12 cellular contexts compared by ENCODE assay signal in the genomic region with DNA sequence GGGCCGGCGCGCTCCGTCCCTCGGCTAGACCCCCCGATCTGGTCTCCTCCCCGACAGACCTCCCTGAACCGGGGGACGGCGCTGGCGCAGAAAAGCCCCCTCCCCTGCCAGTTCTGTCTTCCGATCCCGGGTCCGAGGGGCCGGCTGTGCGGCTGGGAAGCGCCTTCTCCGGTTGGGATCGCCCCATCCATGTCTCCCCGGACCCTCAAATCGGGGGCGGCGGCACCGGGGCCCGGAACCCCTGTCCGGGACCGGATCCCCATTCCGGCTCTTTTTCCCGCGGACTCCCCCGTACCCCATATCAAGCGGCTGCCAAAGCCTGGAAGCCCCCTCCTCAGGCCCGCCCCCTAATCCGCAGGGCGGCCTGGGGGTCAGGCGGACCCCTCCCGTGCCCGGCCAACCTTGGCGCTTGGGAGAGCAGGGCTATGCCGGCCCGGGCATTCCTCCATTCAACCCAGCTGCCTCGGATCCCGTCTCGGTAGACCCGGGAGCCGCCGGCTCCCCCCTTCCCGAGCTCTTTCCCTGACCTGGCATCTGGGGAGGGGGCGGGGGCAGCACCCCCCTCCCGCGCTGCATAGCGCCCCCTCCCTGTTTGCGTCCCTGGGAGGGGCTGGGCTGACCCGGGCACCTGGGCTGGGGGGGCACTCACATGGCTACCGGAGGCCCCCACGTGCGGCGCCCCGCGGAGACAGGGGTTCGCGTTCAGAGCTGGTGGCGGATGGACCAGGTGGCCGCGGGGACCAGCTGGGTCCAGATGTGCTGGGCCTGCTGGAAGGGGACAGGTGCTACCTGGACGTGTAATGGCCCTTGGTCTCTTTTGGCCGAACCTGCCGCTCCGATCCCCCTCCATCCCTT. TPM values are rescaled to one million over a fixed set of nuclear protein-coding genes. Genes with fewer than 3 reads are reported as not detected.
DNase-seq lines count a peak whose midpoint lies in the region; ATAC-seq and TF ChIP-seq lines count a peak whose summit lies in the region.
"Had no signal": no experiment of that assay in that cellular context is flagged by ENCODE, and none has a peak within 500 bp of the region (broad histone marks: within the 10 kb centered on the region; RNA-seq: fewer than 3 reads in every experiment).

No MANE protein-coding gene starts in this region.

- H3K4me2 ChIP-seq in SK-N-SH, result peak overlapping the region; percentile 60; the same call in 1 of the 2 replicates

- H3F3A ChIP-seq in SK-N-SH (replicated peaks; ENCODE audit: insufficient read depth), result no peaks in the 10 kb centered on the region

- H3K36me3 ChIP-seq in SK-N-SH (replicated peaks in 1 of 2; ENCODE audit: control insufficient read depth in 1 of 2, insufficient read depth in 2 of 2, low read length in 1 of 2), result no peaks in the 10 kb centered on the region
- H3K36me3 ChIP-seq in iPS-15b (ENCODE audit: control insufficient read depth, insufficient read depth, low read length), result no peaks in the 10 kb centered on the region
- H3K36me3 ChIP-seq in gastrocnemius medialis, result no peaks in the 10 kb centered on the region

- no peak overlapping the region for H3K9ac ChIP-seq in SK-N-SH
- no peak overlapping the region for H3K9ac ChIP-seq in iPS-15b (ENCODE audit: low read depth, low read length)

- DNase-seq in SK-N-SH, result peak; percentile 76
- DNase-seq in T-cell, result no peak
- DNase-seq in gastrocnemius medialis, result no peak
- no peak for DNase-seq in anterior cingulate cortex (lab: John Stamatoyannopoulos, UW)
- DNase-seq in pons (ENCODE audit: low spot score), result no peak
- DNase-seq: activated effector memory CD4-positive, alpha-beta T cell treated with Interleukin-2 at 50 U/mL for 16 hours; effector CD8-positive, alpha-beta T cell; immature natural killer cell had no signal

- no peak for TF ChIP-seq POLR2A in gastrocnemius medialis (IDR thresholded peaks at IDR 0.05)

- no peaks in the 10 kb centered on the region for H3K9me3 Mint-ChIP-seq in T-cell
- H3K9me3 Mint-ChIP-seq: immature natural killer cell; T-helper 1 cell treated with Interleukin-12 subunit alpha and Interleukin-12 subunit beta and Interleukin-4 antibody, amounts not matched to agents 30 μg/mL and 1 μg/mL, for 36 hours had no signal

- H2AFZ ChIP-seq in SK-N-SH (ENCODE audit: low read depth), result no peak overlapping the region

- TF ChIP-seq RAD21 in SK-N-SH (IDR thresholded peaks at IDR 0.05; ENCODE audit: low read length), result no peak

- TF ChIP-seq CTCF in SK-N-SH (IDR thresholded peaks at IDR 0.05) (no peak), gastrocnemius medialis (IDR thresholded peaks at IDR 0.05 in 4 of 5, conservative IDR thresholded peaks at IDR 0.05 in 1 of 5) (no peak)

- WGBS in SK-N-SH (ENCODE audit: low lambda C conversion rate), result 8% methylated on average over 33 of the region's 69 CpGs

- H3K27me3 ChIP-seq in SK-N-SH (ENCODE audit: insufficient read depth) (peaks cover 54% of the 10 kb centered on the region), iPS-15b (ENCODE audit: control insufficient read depth, insufficient read depth, low read length) (peaks cover 27% of the 10 kb centered on the region), gastrocnemius medialis (peaks cover 68 to 74% (median 68%) of the 10 kb centered on the region in 3 donors)

- H3K27ac ChIP-seq in SK-N-SH (ENCODE audit: low read depth in 2 of 2, low read length in 1 of 2) (no peak overlapping the region; a peak in 1 of 4 replicates), gastrocnemius medialis (no peak overlapping the region)

- POLR2A ChIA-PET in SK-N-SH (lab: Yijun Ruan, JAX) (no interaction called here), T-cell (lab: Charles Lee) (no interaction called here)

- H3K4me3 Mint-ChIP-seq in T-cell, result peak overlapping the region; percentile 39 to 54 (median 43)
- H3K4me3 Mint-ChIP-seq: T-helper 1 cell treated with Interleukin-12 subunit alpha and Interleukin-12 subunit beta and Interleukin-4 antibody, amounts not matched to agents 30 μg/mL and 1 μg/mL, for 36 hours had no signal

- no peaks in the 10 kb centered on the region for H3K79me2 ChIP-seq in SK-N-SH (ENCODE audit: insufficient read depth)

- intact Hi-C loops in gastrocnemius medialis (cut with DNase I; ENCODE audit: low total_unique reads), result no loop called here

- TF ChIP-seq EP300 in SK-N-SH (IDR thresholded peaks at IDR 0.05; ENCODE audit: borderline replicate concordance in 1 of 2, low read depth in 1 of 2, low read length in 1 of 2), result no peak

- no peak overlapping the region for H3K27ac Mint-ChIP-seq in T-cell
- H3K27ac Mint-ChIP-seq: immature natural killer cell; T-helper 1 cell treated with Interleukin-12 subunit alpha and Interleukin-12 subunit beta and Interleukin-4 antibody, amounts not matched to agents 30 μg/mL and 1 μg/mL, for 36 hours had no signal

- ATAC-seq in SK-N-SH treated with all-trans-retinoic acid at 6 μM for 48 hours (no peak), T-cell (replicated peaks in 1 of 4) (no peak), gastrocnemius medialis (no peak), HG02623 (IDR thresholded peaks at IDR 0.05; ENCODE audit: unreplicated experiment) (no peak)

- H3K27me3 Mint-ChIP-seq in T-cell, result peaks cover 66 to 73% of the 10 kb centered on the region in 2 donors

- no peaks in the 10 kb centered on the region for H3K36me3 Mint-ChIP-seq in T-cell
- H3K36me3 Mint-ChIP-seq: immature natural killer cell had no signal

- in situ Hi-C loops in gastrocnemius medialis (cut with MboI; ENCODE audit: low sequenced_read_pairs in 4 of 4), result no loop called here

- H3K9me3 ChIP-seq in SK-N-SH, result no peaks in the 10 kb centered on the region
- H3K9me3 ChIP-seq in iPS-15b (ENCODE audit: control insufficient read depth, insufficient read depth, low read length), result no peaks in the 10 kb centered on the region
- H3K9me3 ChIP-seq in gastrocnemius medialis, result no peaks in the 10 kb centered on the region

- no peaks in the 10 kb centered on the region for H3K9me2 ChIP-seq in SK-N-SH

- H4K20me1 ChIP-seq in SK-N-SH (ENCODE audit: insufficient read depth), result no peaks in the 10 kb centered on the region

- peak overlapping the region in 1 of 2 experiments; percentile 53; a peak in 2 of 4 replicates for H3K4me3 ChIP-seq in SK-N-SH (ENCODE audit: low read depth in 2 of 2, low read length in 1 of 2)
- peak overlapping the region; percentile 66 for H3K4me3 ChIP-seq in iPS-15b (ENCODE audit: low read depth, low read length)
- peak overlapping the region; percentile 7 to 36 (median 27) for H3K4me3 ChIP-seq in gastrocnemius medialis

- CTCF ChIA-PET in SK-N-SH (lab: Yijun Ruan, JAX) (interaction anchor here (0.6 to 2.3 kb wide), 5 partner anchors 71 to 888 kb away, joined by 3 to 8 read pairs (median 3); no protein-coding TSS in a partner anchor), T-cell (lab: Charles Lee) (no interaction called here)

- H3K4me1 ChIP-seq in SK-N-SH (ENCODE audit: control insufficient read depth in 1 of 2, insufficient read depth in 2 of 2, low read depth in 1 of 2, low read length in 1 of 2), result peaks cover 0 to 10% of the 10 kb centered on the region in 2 experiments; a peak in 1 of 4 replicates
- H3K4me1 ChIP-seq in iPS-15b (ENCODE audit: control insufficient read depth, insufficient read depth, low read length), result peaks cover 7% of the 10 kb centered on the region
- H3K4me1 ChIP-seq in gastrocnemius medialis, result peaks cover 4% of the 10 kb centered on the region in 2 donors

- H3K4me1 Mint-ChIP-seq in T-cell, result peaks cover 0 to 16% (median 9%) of the 10 kb centered on the region in 3 donors

TF ChIP-seq in SK-N-SH, 30 proteins besides CTCF, POLR2A, EP300 and RAD21:
- TF ChIP-seq RCOR1 (IDR thresholded peaks at IDR 0.05; ENCODE audit: low read length) (no peak), NFIC (IDR thresholded peaks at IDR 0.05; ENCODE audit: borderline replicate concordance) (no peak), TAF1 (IDR thresholded peaks at IDR 0.05; ENCODE audit: borderline replicate concordance, low read depth, low read length) (no peak), FOSL2 (IDR thresholded peaks at IDR 0.05; ENCODE audit: borderline replicate concordance, low read depth) (no peak), GABPA (IDR thresholded peaks at IDR 0.05; ENCODE audit: low read depth) (no peak), SMC3 (IDR thresholded peaks at IDR 0.05; ENCODE audit: low read depth, low read length) (no peak), MXI1 (IDR thresholded peaks at IDR 0.05; ENCODE audit: low read depth, low read length) (no peak)
- TF ChIP-seq, protein P1, sequence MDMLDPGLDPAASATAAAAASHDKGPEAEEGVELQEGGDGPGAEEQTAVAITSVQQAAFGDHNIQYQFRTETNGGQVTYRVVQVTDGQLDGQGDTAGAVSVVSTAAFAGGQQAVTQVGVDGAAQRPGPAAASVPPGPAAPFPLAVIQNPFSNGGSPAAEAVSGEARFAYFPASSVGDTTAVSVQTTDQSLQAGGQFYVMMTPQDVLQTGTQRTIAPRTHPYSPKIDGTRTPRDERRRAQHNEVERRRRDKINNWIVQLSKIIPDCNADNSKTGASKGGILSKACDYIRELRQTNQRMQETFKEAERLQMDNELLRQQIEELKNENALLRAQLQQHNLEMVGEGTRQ (IDR thresholded peaks at IDR 0.05; ENCODE audit: borderline replicate concordance, low read depth, low read length), result no peak

TF ChIP-seq in SK-N-SH treated with all-trans-retinoic acid at 6 μM for 48 hours, 23 proteins besides CTCF, POLR2A, EP300 and RAD21 (continues in another document):
- TF ChIP-seq SNAI2 (CRISPR knock-in tag; IDR thresholded peaks at IDR 0.05) (no peak), PPARA (CRISPR knock-in tag; IDR thresholded peaks at IDR 0.05; ENCODE audit: borderline replicate concordance) (no peak), ARNTL (CRISPR knock-in tag; IDR thresholded peaks at IDR 0.05; ENCODE audit: borderline replicate concordance, low read depth) (no peak), CSDC2 (CRISPR knock-in tag; IDR thresholded peaks at IDR 0.05) (no peak), TCF4 (CRISPR knock-in tag; IDR thresholded peaks at IDR 0.05; ENCODE audit: borderline replicate concordance) (no peak)
- TF ChIP-seq, protein P2, sequence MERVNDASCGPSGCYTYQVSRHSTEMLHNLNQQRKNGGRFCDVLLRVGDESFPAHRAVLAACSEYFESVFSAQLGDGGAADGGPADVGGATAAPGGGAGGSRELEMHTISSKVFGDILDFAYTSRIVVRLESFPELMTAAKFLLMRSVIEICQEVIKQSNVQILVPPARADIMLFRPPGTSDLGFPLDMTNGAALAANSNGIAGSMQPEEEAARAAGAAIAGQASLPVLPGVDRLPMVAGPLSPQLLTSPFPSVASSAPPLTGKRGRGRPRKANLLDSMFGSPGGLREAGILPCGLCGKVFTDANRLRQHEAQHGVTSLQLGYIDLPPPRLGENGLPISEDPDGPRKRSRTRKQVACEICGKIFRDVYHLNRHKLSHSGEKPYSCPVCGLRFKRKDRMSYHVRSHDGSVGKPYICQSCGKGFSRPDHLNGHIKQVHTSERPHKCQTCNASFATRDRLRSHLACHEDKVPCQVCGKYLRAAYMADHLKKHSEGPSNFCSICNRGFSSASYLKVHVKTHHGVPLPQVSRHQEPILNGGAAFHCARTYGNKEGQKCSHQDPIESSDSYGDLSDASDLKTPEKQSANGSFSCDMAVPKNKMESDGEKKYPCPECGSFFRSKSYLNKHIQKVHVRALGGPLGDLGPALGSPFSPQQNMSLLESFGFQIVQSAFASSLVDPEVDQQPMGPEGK (CRISPR knock-in tag; IDR thresholded peaks at IDR 0.05; ENCODE audit: borderline replicate concordance), result no peak

RNA-seq across cellular contexts. Expression of gene DLGAP4, which starts 0.6 kb away (rescaled TPM):
- polyA plus RNA-seq in SK-N-SH (2012; rRNA removed), result 12.7 and 31.2 TPM in 2 replicates
- 16.5 and 24.1 TPM in 2 replicates for polyA plus RNA-seq in SK-N-SH (2012; cell fraction: cytosol; rRNA removed)
- polyA plus RNA-seq in SK-N-SH (2012; cell fraction: nucleus; rRNA removed), result 65.0 and 82.1 TPM in 2 replicates
- total RNA-seq in T-cell (10 to 100 TPM; 36.4 to 54.4 (median 43.9) TPM), gastrocnemius medialis (10 to 100 TPM; 18.8 to 46.7 (median 45.0) TPM)
